In the genomic region with DNA sequence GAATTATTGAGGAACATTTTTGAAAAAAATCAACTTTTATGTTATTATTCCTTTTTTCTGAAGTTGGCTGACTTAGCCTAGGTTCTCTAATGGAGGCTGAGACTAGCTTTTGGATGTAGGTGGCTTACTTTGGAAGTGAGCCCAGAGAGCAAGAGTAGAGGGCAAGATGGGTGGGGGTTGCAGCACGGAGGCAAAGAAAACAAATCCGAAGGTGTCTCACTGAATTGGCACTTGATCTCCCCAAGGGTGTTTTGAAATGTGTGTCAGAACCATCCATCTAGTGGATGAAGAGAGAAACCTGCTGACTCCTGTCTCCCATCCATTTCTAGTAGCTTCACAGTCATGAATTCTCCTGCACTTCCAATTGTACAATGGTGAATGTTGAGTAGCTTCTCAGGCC, we compare ENCODE assay signal across 15 cellular contexts.
DNase-seq lines count a peak whose midpoint lies in the region; ATAC-seq and TF ChIP-seq lines count a peak whose summit lies in the region.
"Had no signal": no experiment of that assay in that cellular context is flagged by ENCODE, and none has a peak within 500 bp of the region (broad histone marks: within the 10 kb centered on the region; RNA-seq: fewer than 3 reads in every experiment).

No MANE protein-coding gene starts in this region.

- BruUV-seq in MCF 10A (replicated peaks; lab: Mats Ljungman, UMichigan) (no TSS peak), mammary epithelial cell (replicated peaks; lab: Mats Ljungman, UMichigan) (no TSS peak)

- H2AFZ ChIP-seq in mammary epithelial cell (ENCODE audit: low read depth, low read length): no peak overlapping the region

- peaks cover 50% of the 10 kb centered on the region for H3K27me3 Mint-ChIP-seq in MCF 10A (ENCODE audit: insufficient read depth, unreplicated experiment)
- H3K27me3 Mint-ChIP-seq: CD4-positive, alpha-beta T cell had no signal

- in situ Hi-C loops in mammary epithelial cell (cut with MboI; ENCODE audit: low sequenced_read_pairs in 2 of 2): loop anchor here in 1 of 2 donors (25.0 kb wide), 1 partner anchor 1710 kb away; a partner anchor contains a TSS

- WGBS in mammary epithelial cell (ENCODE audit: low coverage, missing lambda C conversion rate): 0% methylated on average over 2 of the region's 2 CpGs

- no peaks in the 10 kb centered on the region for H3K27me3 ChIP-seq in mammary epithelial cell (ENCODE audit: insufficient read depth, low read length)

- ATAC-seq in HG03521 (IDR thresholded peaks at IDR 0.05; ENCODE audit: unreplicated experiment): no peak
- ATAC-seq: A549 had no signal

- no peaks in the 10 kb centered on the region for H4K20me1 ChIP-seq in mammary epithelial cell (ENCODE audit: insufficient read depth, low read length)

- no peak overlapping the region for H3K27ac ChIP-seq in mammary epithelial cell (ENCODE audit: insufficient read depth, low read depth, low read length)
- H3K27ac ChIP-seq: A549, C4-2B had no signal

- H3K27ac Mint-ChIP-seq in MCF 10A (ENCODE audit: low read depth, unreplicated experiment): no peak overlapping the region
- H3K27ac Mint-ChIP-seq: CD4-positive, alpha-beta T cell had no signal

- no peaks in the 10 kb centered on the region for H3K79me2 ChIP-seq in mammary epithelial cell (ENCODE audit: insufficient read depth, low read length)

- no peak overlapping the region for H3K4me3 ChIP-seq in mammary epithelial cell (replicated peaks in 1 of 3; ENCODE audit: insufficient read depth in 1 of 3, low read depth in 2 of 3, low read length in 3 of 3)
- H3K4me3 ChIP-seq: A549, HAP-1 had no signal

- peak; percentile 5 for DNase-seq in MCF 10A (ENCODE audit: unreplicated experiment)
- DNase-seq in mammary epithelial cell: no peak
- DNase-seq in astrocyte of the hippocampus (ENCODE audit: low read depth, low spot score): peak; percentile 46
- peak; percentile 16 for DNase-seq in kidney tubule cell (ENCODE audit: low spot score)
- no peak for DNase-seq in activated naive CD4-positive, alpha-beta T cell treated with anti-CD3 and anti-CD28 coated beads, Interleukin-2, amount 50 U/mL, for 16 hours
- DNase-seq: AML-193; Caco-2; CD4-positive, alpha-beta T cell; DMS153; DMS79; GF-D8 had no signal

- POLR2A ChIA-PET in MCF 10A (lab: Yijun Ruan, JAX): no interaction called here

- H3K9me3 ChIP-seq in mammary epithelial cell (replicated peaks; ENCODE audit: insufficient read depth, low read length): peaks cover 10% of the 10 kb centered on the region
- H3K9me3 ChIP-seq: A549, Caco-2, HAP-1 had no signal

- no peaks in the 10 kb centered on the region for H3K9me3 Mint-ChIP-seq in MCF 10A (ENCODE audit: unreplicated experiment)

- H3K36me3 Mint-ChIP-seq in MCF 10A (ENCODE audit: insufficient read depth, unreplicated experiment): no peaks in the 10 kb centered on the region

- TF ChIP-seq CTCF in MCF 10A (IDR thresholded peaks at IDR 0.05; ENCODE audit: unreplicated experiment) (no peak), mammary epithelial cell (conservative IDR thresholded peaks at IDR 0.05 in 1 of 2, IDR thresholded peaks at IDR 0.05 in 1 of 2; ENCODE audit: extremely low read depth in 1 of 2, insufficient read depth in 1 of 2, low read depth in 1 of 2, low read length in 2 of 2) (no peak)

- intact Hi-C loops in MCF 10A (cut with micrococcal nuclease) (no loop called here), mammary epithelial cell (cut with micrococcal nuclease) (no loop called here)

- dilution Hi-C loops in mammary epithelial cell (cut with HindIII; ENCODE audit: low sequenced_read_pairs): no loop called here

- no peaks in the 10 kb centered on the region for H3K4me1 ChIP-seq in mammary epithelial cell (ENCODE audit: insufficient read depth, low read length)
- H3K4me1 ChIP-seq: A549, Caco-2, HAP-1 had no signal

- H3K4me1 Mint-ChIP-seq in MCF 10A (ENCODE audit: insufficient read depth, unreplicated experiment): peaks cover 13% of the 10 kb centered on the region

- no peaks in the 10 kb centered on the region for H3K36me3 ChIP-seq in mammary epithelial cell (ENCODE audit: insufficient read depth, low read length)
- H3K36me3 ChIP-seq: HAP-1 had no signal

- no peak overlapping the region for H3K4me2 ChIP-seq in mammary epithelial cell (ENCODE audit: insufficient read depth, low read depth, low read length)
- H3K4me2 ChIP-seq: A549 had no signal

- CTCF ChIA-PET in MCF 10A (lab: Yijun Ruan, JAX) (interaction anchor here (0.6 kb wide), 1 partner anchor 23 kb away, joined by 3 read pairs; no protein-coding TSS in a partner anchor), mammary epithelial cell (lab: Charles Lee; ENCODE audit: low non-redundant PET) (no interaction called here)

- H3K4me3 Mint-ChIP-seq in MCF 10A (ENCODE audit: unreplicated experiment): no peak overlapping the region
- H3K4me3 Mint-ChIP-seq: CD4-positive, alpha-beta T cell had no signal

- no peak overlapping the region for H3K9ac ChIP-seq in mammary epithelial cell (ENCODE audit: insufficient read depth, low read length)

Comparison
In these comparisons a context has a peak if more than half of its experiments do, and no peak if none do; other contexts are left out.
1. DNase-seq: peak in MCF 10A (single experiment), astrocyte of the hippocampus (single experiment) and kidney tubule cell (single experiment); none in mammary epithelial cell (single experiment) and activated naive CD4-positive, alpha-beta T cell treated with anti-CD3 and anti-CD28 coated beads, Interleukin-2, amount 50 U/mL, for 16 hours (single experiment).